Comparison of ENCODE assay signal across 20 cellular contexts in the genomic region with DNA sequence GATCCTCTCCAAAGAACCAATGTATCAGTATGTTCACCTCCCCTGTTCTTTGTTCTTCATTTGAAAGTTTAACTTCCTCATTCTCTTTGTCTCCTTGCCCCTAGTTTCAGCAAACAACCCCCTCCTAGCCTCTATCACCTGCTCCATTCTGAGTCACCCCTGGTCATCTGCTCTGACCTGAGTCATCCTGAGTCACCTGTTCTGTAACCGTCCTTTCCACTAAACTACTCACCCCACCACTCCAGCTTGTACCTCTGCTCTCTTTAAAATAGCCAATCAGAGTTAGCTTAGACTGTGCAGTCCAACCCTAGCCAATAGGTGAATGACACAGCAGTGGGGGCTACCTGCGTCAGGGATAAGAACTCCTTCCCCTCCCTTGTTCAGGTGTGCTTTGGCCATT.
DNase-seq lines count a peak whose midpoint lies in the region; ATAC-seq, FAIRE-seq and TF ChIP-seq lines count a peak whose summit lies in the region.
"Had no signal": no experiment of that assay in that cellular context is flagged by ENCODE, and none has a peak within 500 bp of the region (broad histone marks: within the 10 kb centered on the region; RNA-seq: fewer than 3 reads in every experiment).

No MANE protein-coding gene starts in this region.

- H3K9me3 ChIP-seq in gastrocnemius medialis, result no peaks in the 10 kb centered on the region
- H3K9me3 ChIP-seq: SJCRH30 had no signal

- no peak for ATAC-seq in gastrocnemius medialis
- ATAC-seq: CD8-positive, alpha-beta T cell had no signal

- no peaks in the 10 kb centered on the region for H3K4me1 ChIP-seq in gastrocnemius medialis
- H3K4me1 ChIP-seq: BLaER1, SJCRH30 had no signal

- no peak for TF ChIP-seq POLR2A in gastrocnemius medialis (IDR thresholded peaks at IDR 0.05)

- in situ Hi-C loops in G401 (cut with HindIII; ENCODE audit: low sequenced_read_pairs), result no loop called here
- in situ Hi-C loops in gastrocnemius medialis (cut with MboI; ENCODE audit: low sequenced_read_pairs in 4 of 4), result no loop called here

- peak; percentile 64 for DNase-seq in DMS53 (lab: John Stamatoyannopoulos, UW)
- DNase-seq in HT1080 (ENCODE audit: low read depth), result peak; percentile 77
- peak; percentile 17 for DNase-seq in bronchial epithelial cell (ENCODE audit: low read depth)
- peak; percentile 77 for DNase-seq in kidney tubule cell (ENCODE audit: low spot score)
- DNase-seq in G401 (ENCODE audit: low spot score), result no peak
- no peak for DNase-seq in gastrocnemius medialis
- DNase-seq in NCI-H1417 treated with DMSO at 0.1 percent for 48 hours (lab: John Stamatoyannopoulos, UW), result no peak
- DNase-seq: CD8-positive, alpha-beta T cell; DND-41; GF-D8; GOT3; NCI-H1417; NCI-H187 treated with DMSO at 0.1 percent for 48 hours; NCI-H226; NCI-H524; NCI-H82; SJCRH30 had no signal

- no peak overlapping the region for H3K27ac ChIP-seq in gastrocnemius medialis
- H3K27ac ChIP-seq: BLaER1, KMS-11, SJCRH30 had no signal

- no peak overlapping the region for H3K4me3 ChIP-seq in bronchial epithelial cell (ENCODE audit: low read depth, low read length)
- no peak overlapping the region for H3K4me3 ChIP-seq in gastrocnemius medialis
- H3K4me3 ChIP-seq: BLaER1, SJCRH30 had no signal

- intact Hi-C loops in gastrocnemius medialis (cut with DNase I; ENCODE audit: low total_unique reads), result no loop called here

- TF ChIP-seq CTCF in bronchial epithelial cell (IDR thresholded peaks at IDR 0.05; ENCODE audit: insufficient read depth, low read length, severe bottlenecking), result no peak
- TF ChIP-seq CTCF in gastrocnemius medialis (IDR thresholded peaks at IDR 0.05 in 4 of 5, conservative IDR thresholded peaks at IDR 0.05 in 1 of 5), result no peak

- FAIRE-seq in bronchial epithelial cell (lab: Jason Lieb, UNC), result no peak
- FAIRE-seq: GM12891 had no signal

- H3K36me3 ChIP-seq in bronchial epithelial cell (ENCODE audit: control insufficient read depth, insufficient read depth, low read length) (no peaks in the 10 kb centered on the region), gastrocnemius medialis (no peaks in the 10 kb centered on the region)
- H3K36me3 ChIP-seq: BLaER1, SJCRH30 had no signal

- H3K27me3 ChIP-seq in bronchial epithelial cell (ENCODE audit: control insufficient read depth, insufficient read depth, low read length) (no peaks in the 10 kb centered on the region), gastrocnemius medialis (no peaks in the 10 kb centered on the region)
- H3K27me3 ChIP-seq: BLaER1, SJCRH30 had no signal

Comparison
In these comparisons a context has a peak if more than half of its experiments do, and no peak if none do; other contexts are left out.
1. DNase-seq: peak in DMS53 (single experiment), HT1080 (single experiment), bronchial epithelial cell (single experiment) and kidney tubule cell (single experiment); none in G401 (single experiment), gastrocnemius medialis (0 of 2) and NCI-H1417 treated with DMSO at 0.1 percent for 48 hours (single experiment).